ENCODE assay signal across 10 cellular contexts in the genomic region with DNA sequence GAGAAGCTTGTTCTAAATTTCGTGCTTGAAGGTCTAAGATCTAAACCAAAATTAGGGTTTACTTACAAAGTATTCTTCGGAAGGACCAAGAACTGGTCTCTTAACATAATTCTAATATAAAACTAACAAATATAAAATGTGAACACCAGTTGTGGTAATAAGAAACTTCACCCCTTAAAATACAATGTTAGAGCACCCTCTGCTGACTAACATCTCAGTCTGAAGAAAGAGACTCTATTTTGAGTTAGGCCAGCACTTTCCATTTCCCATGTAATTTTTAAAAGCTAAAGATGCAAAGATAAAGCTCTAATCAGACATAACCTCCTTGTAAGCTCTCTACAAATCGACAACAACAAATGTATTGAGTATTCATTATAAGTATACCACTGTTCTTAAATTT. TPM values are rescaled to one million over a fixed set of nuclear protein-coding genes. Genes with fewer than 3 reads are reported as not detected.
DNase-seq lines count a peak whose midpoint lies in the region; ATAC-seq and TF ChIP-seq lines count a peak whose summit lies in the region.
"Had no signal": no experiment of that assay in that cellular context is flagged by ENCODE, and none has a peak within 500 bp of the region (broad histone marks: within the 10 kb centered on the region; RNA-seq: fewer than 3 reads in every experiment).

No MANE protein-coding gene starts in this region.

- H3K4me3 ChIP-seq in Loucy (ENCODE audit: low read length, poor library complexity, severe bottlenecking) (no peak overlapping the region), mucosa of descending colon (no peak overlapping the region)
- H3K4me3 ChIP-seq: SJCRH30 had no signal

- peak; percentile 67 for ATAC-seq in mucosa of descending colon
- ATAC-seq in HG03342 (IDR thresholded peaks at IDR 0.05; ENCODE audit: unreplicated experiment), result no peak

- no peaks in the 10 kb centered on the region for H3K9me3 ChIP-seq in Loucy (ENCODE audit: insufficient read depth, low read depth, low read length)
- no peaks in the 10 kb centered on the region for H3K9me3 ChIP-seq in mucosa of descending colon
- H3K9me3 ChIP-seq: SJCRH30 had no signal

- DNase-seq in EL, result peak; percentile 58
- DNase-seq in cerebellar cortex (ENCODE audit: low spot score), result peak; percentile 56
- peak in 1 of 3 donors; percentile 14 for DNase-seq in mucosa of descending colon
- DNase-seq in stimulated activated CD8-positive, alpha-beta memory T cell treated with anti-CD3 and anti-CD28 coated beads, Interleukin-4, amount 100 ng/mL, for 48 hours, result no peak
- DNase-seq in occipital lobe (lab: John Stamatoyannopoulos, UW), result no peak
- no peak for DNase-seq in DMS79 (lab: John Stamatoyannopoulos, UW)
- DNase-seq: naive B cell had no signal

- intact Hi-C loops in mucosa of descending colon (cut with DNase I, micrococcal nuclease), result loop anchor here in 1 of 2 donors (10.0 kb wide), 1 partner anchor 566 kb away; no protein-coding TSS in a partner anchor

- no peak overlapping the region for H2AFZ ChIP-seq in Loucy (ENCODE audit: low read length)

- H3K9me2 ChIP-seq in Loucy (replicated peaks; ENCODE audit: low read depth, low read length), result no peaks in the 10 kb centered on the region

- H3K36me3 ChIP-seq in Loucy (ENCODE audit: insufficient read depth, low read length) (no peaks in the 10 kb centered on the region), mucosa of descending colon (ENCODE audit: low read depth) (no peaks in the 10 kb centered on the region)
- H3K36me3 ChIP-seq: SJCRH30 had no signal

- no peak overlapping the region for H3K4me2 ChIP-seq in Loucy (ENCODE audit: low read depth, low read length, poor library complexity, severe bottlenecking)

- H3K79me2 ChIP-seq in Loucy (ENCODE audit: insufficient read depth, low read length), result peaks cover 76% of the 10 kb centered on the region

- H3K4me1 ChIP-seq in Loucy (ENCODE audit: insufficient read depth, low read length, poor library complexity, severe bottlenecking) (no peaks in the 10 kb centered on the region), mucosa of descending colon (ENCODE audit: low read depth) (no peaks in the 10 kb centered on the region)
- H3K4me1 ChIP-seq: SJCRH30 had no signal

- no peaks in the 10 kb centered on the region for H3K27me3 ChIP-seq in Loucy (ENCODE audit: insufficient read depth, low read length, poor library complexity, severe bottlenecking)
- H3K27me3 ChIP-seq: SJCRH30 had no signal

- H3K9ac ChIP-seq in Loucy (ENCODE audit: low read depth, low read length, poor library complexity, severe bottlenecking), result no peak overlapping the region

- TF ChIP-seq CTCF in Loucy (conservative IDR thresholded peaks at IDR 0.05; ENCODE audit: low read length), result peak; percentile 71
- no peak for TF ChIP-seq CTCF in mucosa of descending colon (IDR thresholded peaks at IDR 0.05)

- peaks cover 29% of the 10 kb centered on the region for H4K20me1 ChIP-seq in Loucy (ENCODE audit: insufficient read depth, low read length, poor library complexity, severe bottlenecking)

- no peaks in the 10 kb centered on the region for H3F3A ChIP-seq in Loucy (ENCODE audit: low read depth)

RNA-seq across cellular contexts. Expression of a gene that starts 24.6 kb away (rescaled TPM):
- total RNA-seq in mucosa of descending colon (10 to 100 TPM; 39.4 to 51.6 (median 43.0) TPM), occipital lobe (76.1 TPM)

RNA-seq across cellular contexts. Expression of a gene that starts 59.6 kb away (rescaled TPM):
- 10 to 100 TPM; 26.6 to 93.0 (median 86.4) TPM for total RNA-seq in mucosa of descending colon
- 0.31 TPM for total RNA-seq in occipital lobe
- total RNA-seq: SJCRH30 had no signal

Comparison
In these comparisons a context has a peak if more than half of its experiments do, and no peak if none do; other contexts are left out.
1. DNase-seq: peak in EL (single experiment) and cerebellar cortex (single experiment); none in stimulated activated CD8-positive, alpha-beta memory T cell treated with anti-CD3 and anti-CD28 coated beads, Interleukin-4, amount 100 ng/mL, for 48 hours (single experiment), occipital lobe (single experiment) and DMS79 (single experiment).
2. RNA of a gene that starts 59.6 kb away (total RNA-seq): 26.6 to 93.0 TPM in mucosa of descending colon; 0.31 TPM in occipital lobe (single experiment); every median in the first group is over 10 times any median in the second.